In the genomic region with DNA sequence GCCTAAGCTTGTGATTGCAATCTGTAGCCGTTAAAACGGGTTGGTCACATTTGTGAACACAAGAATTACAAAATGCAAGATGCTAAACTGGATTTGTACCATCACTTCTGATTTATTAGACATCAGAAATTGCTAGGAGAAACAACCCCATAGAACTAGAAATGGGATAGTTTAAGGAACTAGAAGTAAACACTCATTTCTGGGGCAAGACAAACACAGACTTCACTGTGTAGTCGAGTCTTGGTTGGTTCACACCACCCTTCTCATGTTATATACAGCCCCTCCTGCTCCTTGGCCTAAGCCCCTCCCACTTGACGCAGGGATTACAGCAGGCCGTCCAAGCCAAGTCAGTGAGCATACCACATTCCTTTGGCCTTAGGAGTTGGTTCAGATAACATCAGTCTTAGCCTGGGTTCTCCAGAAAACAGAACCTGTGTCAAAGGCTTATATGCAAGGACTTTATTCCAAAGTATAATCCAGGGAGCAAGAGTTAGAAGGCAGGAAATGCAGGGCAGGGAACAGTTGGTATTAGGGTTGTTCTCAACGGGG, we compare ENCODE assay signal across 11 cellular contexts. TPM values are rescaled to one million over a fixed set of nuclear protein-coding genes. Genes with fewer than 3 reads are reported as not detected.
DNase-seq lines count a peak whose midpoint lies in the region; ATAC-seq and TF ChIP-seq lines count a peak whose summit lies in the region.
"Had no signal": no experiment of that assay in that cellular context is flagged by ENCODE, and none has a peak within 500 bp of the region (broad histone marks: within the 10 kb centered on the region; RNA-seq: fewer than 3 reads in every experiment).

No MANE protein-coding gene starts in this region.

- H3K27ac ChIP-seq in epithelial cell of prostate (peak overlapping the region; percentile 55), prostate gland (peak overlapping the region; percentile 7 to 13)

- no peak overlapping the region for H3K4me3 ChIP-seq in prostate gland

- no peak for ATAC-seq in GM21529 (IDR thresholded peaks at IDR 0.05; ENCODE audit: unreplicated experiment)

- peak; percentile 4 for TF ChIP-seq POLR2A in prostate gland (IDR thresholded peaks at IDR 0.05)

- peak; percentile 91 for DNase-seq in ELR (ENCODE audit: low read depth)
- DNase-seq in RPMI7951 (ENCODE audit: low read depth), result peak; percentile 66
- DNase-seq in epithelial cell of prostate (ENCODE audit: low read depth, low spot score), result peak; percentile 64
- peak; percentile 66 for DNase-seq in prostate gland (ENCODE audit: low spot score)
- no peak for DNase-seq in T-helper 1 cell
- no peak for DNase-seq in stimulated activated CD4-positive, alpha-beta T cell treated with anti-CD3 and anti-CD28 coated beads, Interleukin-4, amount 100 ng/mL, for 4 hours
- no peak for DNase-seq in DMS 273 (lab: John Stamatoyannopoulos, UW; ENCODE audit: unreplicated experiment)
- DNase-seq: activated CD8-positive, alpha-beta memory T cell treated with anti-CD3 and anti-CD28 coated beads, Interleukin-2, amount 50 U/mL, for 48 hours; NCI-H2081 treated with DMSO at 0.1 percent for 48 hours; nucleus accumbens had no signal

- H3K27me3 ChIP-seq in prostate gland (replicated peaks; ENCODE audit: insufficient read depth), result no peaks in the 10 kb centered on the region

- H3K4me1 ChIP-seq in prostate gland (replicated peaks), result no peaks in the 10 kb centered on the region

- intact Hi-C loops in prostate gland (cut with DNase I), result no loop called here

- no peaks in the 10 kb centered on the region for H3K36me3 ChIP-seq in prostate gland

- no peak for TF ChIP-seq CTCF in prostate gland (IDR thresholded peaks at IDR 0.05)

- WGBS in prostate gland, result 23% methylated on average over 6 of the region's 6 CpGs

- no peaks in the 10 kb centered on the region for H3K9me3 ChIP-seq in prostate gland

RNA-seq across cellular contexts. Expression of a gene that starts 2.0 kb away (rescaled TPM):
- total RNA-seq in RPMI7951 (2014; rRNA removed; shearing (Covaris generic)), result not detected in 2 replicates
- 10 to 100 TPM in 1 of 2 donors, under 1 TPM in 1; 0.85 to 11.2 TPM for total RNA-seq in prostate gland

RNA-seq across cellular contexts. Expression of a gene that starts 13.8 kb away (rescaled TPM):
- 40.4 and 53.1 TPM in 2 replicates for total RNA-seq in RPMI7951 (2014; rRNA removed; shearing (Covaris generic))
- total RNA-seq in prostate gland, result 10 to 100 TPM; 23.1 to 27.5 TPM

Comparison
In these comparisons a context has a peak if more than half of its experiments do, and no peak if none do; other contexts are left out.
1. DNase-seq: peak in ELR (single experiment), RPMI7951 (single experiment), epithelial cell of prostate (single experiment) and prostate gland (single experiment); none in T-helper 1 cell (0 of 5), stimulated activated CD4-positive, alpha-beta T cell treated with anti-CD3 and anti-CD28 coated beads, Interleukin-4, amount 100 ng/mL, for 4 hours (0 of 2) and DMS 273 (single experiment).